Comparison of ENCODE assay signal across 8 cellular contexts in genomic region chr6:56953597-56954388, GRCh38. TPM values are rescaled to one million over a fixed set of nuclear protein-coding genes. Genes with fewer than 3 reads are reported as not detected.
DNase-seq lines count a peak whose midpoint lies in the region; ATAC-seq and TF ChIP-seq lines count a peak whose summit lies in the region.

No MANE protein-coding gene starts in this region.

- TF ChIP-seq POLR2A in spleen (IDR thresholded peaks at IDR 0.05) = no peak

- peak overlapping the region in 4 of 8 donors; percentile 50 to 59 (median 53) for H3K27ac ChIP-seq in spleen

- peaks cover 4 to 31% (median 27%) of the 10 kb centered on the region in 6 donors for H3K4me1 ChIP-seq in spleen

- peaks cover 51% of the 10 kb centered on the region for H3K27me3 Mint-ChIP-seq in activated T-helper 17 cell treated with anti-CD3 and anti-CD28 coated beads, Interleukin-2, amount 50 U/mL, for 72 hours

- H3K9me3 Mint-ChIP-seq in activated T-helper 17 cell treated with anti-CD3 and anti-CD28 coated beads, Interleukin-2, amount 50 U/mL, for 72 hours = no peaks in the 10 kb centered on the region

- peak; percentile 35 for ATAC-seq in HG03378 (IDR thresholded peaks at IDR 0.05; ENCODE audit: unreplicated experiment)
- ATAC-seq in activated T-helper 17 cell treated with anti-CD3 and anti-CD28 coated beads, Interleukin-2, amount 50 U/mL, for 72 hours (replicated peaks) = no peak
- ATAC-seq in GM19324 (IDR thresholded peaks at IDR 0.05; ENCODE audit: low FRiP score, unreplicated experiment) = no peak
- no peak for ATAC-seq in HG03280 (IDR thresholded peaks at IDR 0.05; ENCODE audit: unreplicated experiment)

- no peaks in the 10 kb centered on the region for H3K27me3 ChIP-seq in GM06990 (replicated peaks; ENCODE audit: control insufficient read depth, insufficient read depth, low read length)
- H3K27me3 ChIP-seq in spleen (replicated peaks in 1 of 7) = peaks cover 0 to 70% (median 22%) of the 10 kb centered on the region in 7 donors

- 2 to 4% (median 2%) methylated on average over 38 of the region's 38 CpGs for WGBS in spleen, 5 donors

- peaks cover 15% of the 10 kb centered on the region for H3K4me1 Mint-ChIP-seq in activated T-helper 17 cell treated with anti-CD3 and anti-CD28 coated beads, Interleukin-2, amount 50 U/mL, for 72 hours

- peak overlapping the region; percentile 58 for H3K27ac Mint-ChIP-seq in activated T-helper 17 cell treated with anti-CD3 and anti-CD28 coated beads, Interleukin-2, amount 50 U/mL, for 72 hours

- H3K4me3 Mint-ChIP-seq in activated T-helper 17 cell treated with anti-CD3 and anti-CD28 coated beads, Interleukin-2, amount 50 U/mL, for 72 hours = peak overlapping the region; percentile 87

- no peaks in the 10 kb centered on the region for H3K9me3 ChIP-seq in iPS-18c (ENCODE audit: control insufficient read depth, insufficient read depth, low read length)
- H3K9me3 ChIP-seq in spleen = no peaks in the 10 kb centered on the region

- no peak for TF ChIP-seq CTCF in GM06990 (IDR thresholded peaks at IDR 0.05; ENCODE audit: insufficient read depth, low read length, poor library complexity, severe bottlenecking)
- no peak for TF ChIP-seq CTCF in spleen (IDR thresholded peaks at IDR 0.05 in 8 of 11, conservative IDR thresholded peaks at IDR 0.05 in 3 of 11)

- intact Hi-C loops in spleen (cut with DNase I; ENCODE audit: low total_unique reads) = no loop called here

- H3K36me3 ChIP-seq in GM06990 (ENCODE audit: control insufficient read depth, insufficient read depth, low read length) = no peaks in the 10 kb centered on the region
- H3K36me3 ChIP-seq in spleen = no peaks in the 10 kb centered on the region

- peak overlapping the region; percentile 76 for H3K4me3 ChIP-seq in GM06990 (replicated peaks; ENCODE audit: low read depth, low read length)
- H3K4me3 ChIP-seq in iPS-18c (ENCODE audit: insufficient read depth, low read depth, low read length) = peak overlapping the region; percentile 81
- H3K4me3 ChIP-seq in spleen = peak overlapping the region; percentile 42 to 83 (median 56)

- DNase-seq in GM06990 (ENCODE audit: extremely low read depth, insufficient read length) (peak; percentile 60), spleen (no peak), NCI-H345 treated with DMSO at 0.1 percent for 48 hours (lab: John Stamatoyannopoulos, UW; ENCODE audit: unreplicated experiment) (no peak)

- no peaks in the 10 kb centered on the region for H3K36me3 Mint-ChIP-seq in activated T-helper 17 cell treated with anti-CD3 and anti-CD28 coated beads, Interleukin-2, amount 50 U/mL, for 72 hours (ENCODE audit: low read depth)

RNA-seq across cellular contexts. Expression of gene BEND6, which starts 1.1 kb away (rescaled TPM):
- under 1 TPM in 1 of 2 donors, not detected in 1; 0.15 TPM for total RNA-seq in activated T-helper 17 cell treated with anti-CD3 and anti-CD28 coated beads, Interleukin-2, amount 50 U/mL, for 72 hours
- total RNA-seq in spleen = 1 to 10 TPM in 1 of 7 donors, under 1 TPM in 5, not detected in 1; 0.26 to 1.0 (median 0.56) TPM
- polyA plus RNA-seq in spleen = under 1 TPM; 0.32 to 0.50 (median 0.39) TPM
